ENCODE assay signal across 12 cellular contexts in the genomic region with DNA sequence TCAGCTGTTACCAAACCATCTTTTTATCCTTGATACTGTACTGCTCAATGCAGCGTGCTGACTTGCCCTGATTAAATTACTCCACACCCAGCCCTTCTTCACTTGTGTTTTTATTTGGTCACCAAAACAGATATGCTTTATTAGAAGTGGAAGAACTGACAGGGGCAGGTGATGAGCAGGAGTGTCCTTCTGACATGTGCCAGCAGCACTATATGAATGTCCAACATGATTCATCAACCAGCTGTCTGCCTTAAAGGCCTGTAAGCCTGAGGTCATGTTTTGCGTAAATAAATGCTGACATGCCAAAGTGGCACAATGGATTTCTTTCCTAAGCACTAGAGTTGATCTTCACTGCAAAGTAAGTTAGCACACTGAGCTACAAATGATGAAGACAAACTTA. TPM values are rescaled to one million over a fixed set of nuclear protein-coding genes. Genes with fewer than 3 reads are reported as not detected.
DNase-seq lines count a peak whose midpoint lies in the region; ATAC-seq, FAIRE-seq and TF ChIP-seq lines count a peak whose summit lies in the region.
"Had no signal": no experiment of that assay in that cellular context is flagged by ENCODE, and none has a peak within 500 bp of the region (broad histone marks: within the 10 kb centered on the region; RNA-seq: fewer than 3 reads in every experiment).

No MANE protein-coding gene starts in this region.

- no peaks in the 10 kb centered on the region for H3K9me3 ChIP-seq in astrocyte (ENCODE audit: insufficient read depth, low read depth, low read length)
- H3K9me3 ChIP-seq in sigmoid colon: no peaks in the 10 kb centered on the region

- H3K9ac ChIP-seq in astrocyte (ENCODE audit: low read length): no peak overlapping the region

- no peaks in the 10 kb centered on the region for H3K36me3 ChIP-seq in astrocyte (ENCODE audit: insufficient read depth, low read length)
- no peaks in the 10 kb centered on the region for H3K36me3 ChIP-seq in sigmoid colon

- peaks cover 3% of the 10 kb centered on the region for H4K20me1 ChIP-seq in astrocyte (ENCODE audit: insufficient read depth, low read length)

- DNase-seq in DMS 273 (lab: John Stamatoyannopoulos, UW; ENCODE audit: unreplicated experiment): peak; percentile 77
- peak; percentile 64 for DNase-seq in M059J (ENCODE audit: low read depth)
- DNase-seq in astrocyte (ENCODE audit: low read depth): peak; percentile 27
- DNase-seq in iris pigment epithelial cell (ENCODE audit: low read depth): peak; percentile 65
- DNase-seq in epidermal melanocyte (ENCODE audit: insufficient read length, low spot score): no peak
- no peak for DNase-seq in NCI-H1048 (lab: John Stamatoyannopoulos, UW)
- DNase-seq in sigmoid colon: no peak
- DNase-seq: CD8-positive, alpha-beta memory T cell had no signal

- no peak for ATAC-seq in GM21576 (IDR thresholded peaks at IDR 0.05; ENCODE audit: unreplicated experiment)

- H3K4me3 ChIP-seq in astrocyte (ENCODE audit: insufficient read depth, low read depth, low read length) (no peak overlapping the region), sigmoid colon (no peak overlapping the region)

- H3K4me1 ChIP-seq in astrocyte (ENCODE audit: insufficient read depth, low read length): no peaks in the 10 kb centered on the region
- no peaks in the 10 kb centered on the region for H3K4me1 ChIP-seq in sigmoid colon

- no peak overlapping the region for H3K4me2 ChIP-seq in astrocyte (ENCODE audit: low read length)

- H3K79me2 ChIP-seq in astrocyte (ENCODE audit: insufficient read depth, low read length): no peaks in the 10 kb centered on the region

- no peaks in the 10 kb centered on the region for H3K27me3 ChIP-seq in astrocyte (ENCODE audit: insufficient read depth, low read length)
- no peaks in the 10 kb centered on the region for H3K27me3 ChIP-seq in sigmoid colon

- no peaks in the 10 kb centered on the region for H3K36me3 Mint-ChIP-seq in astrocyte (ENCODE audit: low read depth, unreplicated experiment)
- H3K36me3 Mint-ChIP-seq: CD8-positive, alpha-beta memory T cell; IgD-negative memory B cell had no signal

- FAIRE-seq in astrocyte (lab: Jason Lieb, UNC): no peak

- peaks cover 10% of the 10 kb centered on the region for H3K4me1 Mint-ChIP-seq in astrocyte (ENCODE audit: low read depth, unreplicated experiment)
- H3K4me1 Mint-ChIP-seq: CD8-positive, alpha-beta memory T cell; central memory CD8-positive, alpha-beta T cell; IgD-negative memory B cell had no signal

- H3K9me3 Mint-ChIP-seq in astrocyte (ENCODE audit: unreplicated experiment): no peaks in the 10 kb centered on the region
- H3K9me3 Mint-ChIP-seq: CD8-positive, alpha-beta memory T cell; central memory CD8-positive, alpha-beta T cell had no signal

- no peaks in the 10 kb centered on the region for H3K27me3 Mint-ChIP-seq in astrocyte (ENCODE audit: low read depth, unreplicated experiment)

- no peak overlapping the region for H3K4me3 Mint-ChIP-seq in astrocyte (ENCODE audit: unreplicated experiment)
- H3K4me3 Mint-ChIP-seq: CD8-positive, alpha-beta memory T cell; central memory CD8-positive, alpha-beta T cell; IgD-negative memory B cell had no signal

- TF ChIP-seq POLR2A in sigmoid colon (IDR thresholded peaks at IDR 0.05): no peak

- H3K27ac ChIP-seq in astrocyte (ENCODE audit: low read depth, low read length) (no peak overlapping the region), sigmoid colon (no peak overlapping the region)
- H3K27ac ChIP-seq: VCaP had no signal

- H2AFZ ChIP-seq in astrocyte (ENCODE audit: low read depth, low read length): no peak overlapping the region

- H3K27ac Mint-ChIP-seq in astrocyte (ENCODE audit: unreplicated experiment): no peak overlapping the region
- H3K27ac Mint-ChIP-seq: CD8-positive, alpha-beta memory T cell; IgD-negative memory B cell had no signal

- TF ChIP-seq CTCF in astrocyte (IDR thresholded peaks at IDR 0.05; ENCODE audit: insufficient read depth, low read depth, low read length) (no peak), sigmoid colon (IDR thresholded peaks at IDR 0.05) (no peak)

- TF ChIP-seq EP300 in sigmoid colon (IDR thresholded peaks at IDR 0.05): no peak

- WGBS in sigmoid colon, 2 donors: 61 to 69% methylated on average over 2 of the region's 2 CpGs

- intact Hi-C loops in sigmoid colon (cut with DNase I): no loop called here

RNA-seq across cellular contexts. Expression of gene POPDC3, which starts 15.4 kb away (rescaled TPM):
- 0.30 TPM in 1 of 2 replicates, not detected in the other for total RNA-seq in M059J (2014; rRNA removed; shearing (Covaris generic))
- total RNA-seq in astrocyte (8.6 and 9.1 TPM in 2 replicates), sigmoid colon (1 to 10 TPM in 1 of 4 donors, under 1 TPM in 3; 0.41 to 3.5 (median 0.77) TPM)
- polyA plus RNA-seq in sigmoid colon: under 1 TPM in 1 of 3 donors, not detected in 2; 0.32 TPM
- total RNA-seq: CD8-positive, alpha-beta memory T cell had no signal
- polyA plus RNA-seq: CD8-positive, alpha-beta memory T cell; IgD-negative memory B cell had no signal

Comparison
In these comparisons a context has a peak if more than half of its experiments do, and no peak if none do; other contexts are left out.
1. DNase-seq: peak in DMS 273 (single experiment), M059J (single experiment), astrocyte (single experiment) and iris pigment epithelial cell (single experiment); none in epidermal melanocyte (single experiment), NCI-H1048 (single experiment) and sigmoid colon (single experiment).